1 cellular context compared by ENCODE assay signal in the genomic region with DNA sequence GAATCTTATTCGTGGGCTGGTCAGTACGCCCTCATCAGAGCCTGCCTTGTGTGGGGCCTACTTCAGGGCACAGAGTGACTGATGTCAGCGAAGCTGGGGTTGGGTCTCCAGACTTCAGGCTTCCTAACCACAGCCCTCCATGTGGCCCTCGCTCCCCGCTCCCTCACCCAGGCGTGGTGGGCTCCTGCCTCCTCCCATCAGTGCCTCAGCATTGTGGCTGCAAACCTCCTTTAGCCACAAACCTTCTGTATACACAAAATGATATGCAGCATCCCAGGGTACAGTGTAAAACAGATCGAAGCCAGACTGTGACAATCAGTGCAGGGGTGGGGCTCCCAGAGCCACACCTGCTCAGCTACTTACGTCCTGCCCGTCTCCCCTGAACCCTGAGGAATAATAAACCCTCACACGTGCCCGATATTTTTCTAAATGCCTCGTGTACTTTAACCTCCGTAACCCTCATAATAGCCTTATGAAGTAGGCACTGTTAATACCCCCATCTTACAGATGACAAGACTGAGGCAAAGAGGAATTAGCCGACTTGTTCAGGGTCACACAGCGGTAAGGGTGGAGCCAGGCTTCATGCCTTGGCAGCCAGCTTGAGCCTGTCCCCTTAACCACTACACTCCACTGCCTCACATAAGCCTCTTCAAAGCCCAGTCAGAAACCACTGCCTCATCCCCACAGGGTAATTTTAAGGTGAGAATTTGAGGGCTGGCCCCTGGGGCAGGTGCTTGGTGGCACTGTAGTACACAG.
TF ChIP-seq lines count a peak whose summit lies in the region.

No MANE protein-coding gene starts in this region.

TF ChIP-seq in HepG2, 621 proteins besides CTCF, POLR2A, EP300 and RAD21 (continued from another document):
- TF ChIP-seq ASH2L (IDR thresholded peaks at IDR 0.05; ENCODE audit: insufficient read length, low read depth, low read length) (no peak), ZNF7 (CRISPR knock-in tag; IDR thresholded peaks at IDR 0.05) (no peak)
